In the genomic region with DNA sequence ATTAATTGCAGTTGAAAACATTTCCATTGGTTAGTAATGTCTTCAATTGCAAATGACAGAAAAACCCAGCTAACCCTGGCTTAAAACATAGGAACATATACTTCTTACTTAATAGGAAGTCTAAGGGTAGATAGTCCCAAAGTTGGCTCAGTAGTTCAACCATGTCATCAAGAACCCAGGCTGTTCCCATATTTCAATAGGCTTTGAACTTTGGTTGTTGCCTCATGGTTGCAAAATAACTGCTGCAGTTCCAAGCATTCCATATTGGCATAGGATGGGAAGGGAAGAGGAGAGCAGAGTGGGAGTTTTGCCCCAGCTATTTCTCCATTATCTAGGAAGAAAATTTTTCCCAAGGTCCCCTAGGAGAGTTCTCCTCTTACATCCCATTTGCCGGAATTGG, we compare ENCODE assay signal across 16 cellular contexts.
A peak's percentile ranks its signal among the peaks of the same experiment; 100 is the strongest.
DNase-seq lines count a peak whose midpoint lies in the region; ATAC-seq and TF ChIP-seq lines count a peak whose summit lies in the region.
"Had no signal": no experiment of that assay in that cellular context is flagged by ENCODE, and none has a peak within 500 bp of the region (broad histone marks: within the 10 kb centered on the region; RNA-seq: fewer than 3 reads in every experiment).

No MANE protein-coding gene starts in this region.

- ATAC-seq in left lobe of liver (peak; percentile 91), GM21717 (IDR thresholded peaks at IDR 0.05; ENCODE audit: unreplicated experiment) (no peak)
- ATAC-seq: K562 had no signal

- no peak for TF ChIP-seq EP300 in sigmoid colon (IDR thresholded peaks at IDR 0.05)

- no peaks in the 10 kb centered on the region for H3K27me3 ChIP-seq in sigmoid colon
- H3K27me3 ChIP-seq: BE2C had no signal

- TF ChIP-seq CTCF in AG10803 (conservative IDR thresholded peaks at IDR 0.05; ENCODE audit: low read length) (no peak), fibroblast of mammary gland (conservative IDR thresholded peaks at IDR 0.05; ENCODE audit: control insufficient read depth, insufficient read depth, low read depth, low read length) (no peak), sigmoid colon (IDR thresholded peaks at IDR 0.05) (no peak)

- no peaks in the 10 kb centered on the region for H3K4me1 ChIP-seq in sigmoid colon
- H3K4me1 ChIP-seq: BE2C, Caco-2 had no signal

- H3K9me3 ChIP-seq in sigmoid colon: no peaks in the 10 kb centered on the region
- H3K9me3 ChIP-seq: BE2C, Caco-2 had no signal

- 93 to 98% methylated on average over 1 of the region's 1 CpG for WGBS in sigmoid colon, 2 donors

- intact Hi-C loops in sigmoid colon (cut with DNase I): no loop called here

- H3K27ac ChIP-seq in sigmoid colon: no peak overlapping the region
- H3K27ac ChIP-seq: C4-2B had no signal

- H3K4me3 ChIP-seq in AG10803 (ENCODE audit: low read length) (no peak overlapping the region), fibroblast of mammary gland (ENCODE audit: control insufficient read depth, low read depth, low read length) (no peak overlapping the region), sigmoid colon (no peak overlapping the region)
- H3K4me3 ChIP-seq: K562 had no signal

- H3K36me3 ChIP-seq in sigmoid colon: no peaks in the 10 kb centered on the region
- H3K36me3 ChIP-seq: BE2C had no signal

- DNase-seq in AG10803 (ENCODE audit: low read depth) (peak; percentile 24), fibroblast of mammary gland (ENCODE audit: low read depth) (peak; percentile 7), left lobe of liver (ENCODE audit: low spot score) (peak; percentile 57), sigmoid colon (peak; percentile 15), NCI-H187 treated with DMSO at 0.1 percent for 48 hours (lab: John Stamatoyannopoulos, UW) (no peak), HuH-7.5 (ENCODE audit: low spot score) (no peak)
- DNase-seq in activated naive CD4-positive, alpha-beta T cell treated with anti-CD3 and anti-CD28 coated beads, Interleukin-2, amount 50 U/mL, for 16 hours: no peak
- DNase-seq: 8988T; BE2C; Caco-2; CD4-positive, alpha-beta T cell; H9; IMR-90 had no signal

- no peak for TF ChIP-seq POLR2A in sigmoid colon (IDR thresholded peaks at IDR 0.05)

Comparison
In these comparisons a context has a peak if more than half of its experiments do, and no peak if none do; other contexts are left out.
1. DNase-seq: peak in AG10803 (single experiment), fibroblast of mammary gland (single experiment), left lobe of liver (single experiment) and sigmoid colon (single experiment); none in NCI-H187 treated with DMSO at 0.1 percent for 48 hours (single experiment), HuH-7.5 (single experiment) and activated naive CD4-positive, alpha-beta T cell treated with anti-CD3 and anti-CD28 coated beads, Interleukin-2, amount 50 U/mL, for 16 hours (single experiment).